21 cellular contexts compared by ENCODE assay signal in the genomic region with DNA sequence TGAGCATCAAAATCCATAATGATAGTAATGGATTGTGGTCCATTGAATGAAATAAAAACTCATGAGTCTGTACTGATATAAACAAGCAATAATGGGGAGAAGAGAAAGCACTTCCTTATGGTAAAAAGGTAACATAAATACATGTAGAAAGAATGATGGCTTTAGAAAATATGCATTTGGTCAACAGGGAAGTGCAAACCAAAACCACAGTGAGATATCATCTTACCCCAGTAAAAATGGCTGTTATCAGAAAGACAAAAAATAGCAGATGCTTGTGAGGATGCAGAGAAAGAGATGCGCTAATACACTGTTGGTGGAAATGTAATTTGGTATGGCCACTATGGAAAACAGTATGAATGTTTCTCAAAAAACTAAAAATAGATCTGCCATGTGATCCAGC. TPM values are rescaled to one million over a fixed set of nuclear protein-coding genes. Genes with fewer than 3 reads are reported as not detected.
DNase-seq lines count a peak whose midpoint lies in the region; ATAC-seq and TF ChIP-seq lines count a peak whose summit lies in the region.
"Had no signal": no experiment of that assay in that cellular context is flagged by ENCODE, and none has a peak within 500 bp of the region (broad histone marks: within the 10 kb centered on the region; RNA-seq: fewer than 3 reads in every experiment).

No MANE protein-coding gene starts in this region.

- no TSS peak for BruUV-seq in PC-3 (replicated peaks; lab: Mats Ljungman, UMichigan)

- no peak overlapping the region for H2AFZ ChIP-seq in PC-3 (ENCODE audit: low read length)

- TF ChIP-seq CTCF in PC-3 (conservative IDR thresholded peaks at IDR 0.05; ENCODE audit: low read depth, low read length) (no peak), adrenal gland (IDR thresholded peaks at IDR 0.05) (no peak)

- H3K4me3 ChIP-seq in PC-3 (ENCODE audit: low read length) (no peak overlapping the region), adrenal gland (no peak overlapping the region)
- H3K4me3 ChIP-seq: BLaER1, GM12878 had no signal

- no peak overlapping the region for H3K4me2 ChIP-seq in PC-3 (ENCODE audit: low read length)
- H3K4me2 ChIP-seq: BLaER1 had no signal

- DNase-seq in EH (ENCODE audit: low read depth) (peak; percentile 11), LHCN-M2 (ENCODE audit: low read depth) (peak; percentile 57), PC-3 (peak; percentile 17), myocyte (ENCODE audit: low read depth) (peak; percentile 16), adrenal gland (no peak)
- DNase-seq in stimulated activated CD4-positive, alpha-beta T cell treated with anti-CD3 and anti-CD28 coated beads, Interleukin-4, amount 100 ng/mL, for 1 hour: no peak
- DNase-seq: 8988T; CD4-positive, alpha-beta memory T cell; DMS153; DMS79; GF-D8; H9 had no signal

- H4K20me1 ChIP-seq in PC-3 (ENCODE audit: low read length): no peaks in the 10 kb centered on the region
- H4K20me1 ChIP-seq: BLaER1 had no signal

- H3F3A ChIP-seq in PC-3 (ENCODE audit: low read length, unreplicated experiment): no peaks in the 10 kb centered on the region

- 81 to 100% (median 87%) methylated on average over 1 of the region's 1 CpG for WGBS in adrenal gland, 4 donors

- intact Hi-C loops in PC-3 (cut with micrococcal nuclease) (no loop called here), adrenal gland (cut with DNase I) (no loop called here)

- H3K27ac ChIP-seq in PC-3 (ENCODE audit: low read length): no peak overlapping the region
- H3K27ac ChIP-seq in adrenal gland: no peak overlapping the region
- H3K27ac ChIP-seq: BLaER1 had no signal

- no peak for TF ChIP-seq POLR2A in adrenal gland (IDR thresholded peaks at IDR 0.05)

- H3K9me2 ChIP-seq in PC-3 (replicated peaks; ENCODE audit: low read length): no peaks in the 10 kb centered on the region

- H3K36me3 ChIP-seq in PC-3 (ENCODE audit: low read depth, low read length): no peaks in the 10 kb centered on the region
- H3K36me3 ChIP-seq in adrenal gland (replicated peaks in 1 of 2): no peaks in the 10 kb centered on the region
- H3K36me3 ChIP-seq: BLaER1 had no signal

- H3K9me3 ChIP-seq in PC-3 (ENCODE audit: low read length): no peaks in the 10 kb centered on the region
- H3K9me3 ChIP-seq in adrenal gland (replicated peaks in 1 of 3): no peaks in the 10 kb centered on the region
- H3K9me3 ChIP-seq: BLaER1 had no signal

- CTCF ChIA-PET in PC-3 (lab: Charles Lee): no interaction called here

- POLR2A ChIA-PET in PC-3 (lab: Charles Lee; ENCODE audit: unreplicated experiment): no interaction called here

- H3K79me2 ChIP-seq in PC-3 (ENCODE audit: low read length): no peaks in the 10 kb centered on the region

- H3K27me3 ChIP-seq in PC-3 (ENCODE audit: low read length) (no peaks in the 10 kb centered on the region), adrenal gland (peaks cover 8% of the 10 kb centered on the region)
- H3K27me3 ChIP-seq: BLaER1 had no signal

- H3K9ac ChIP-seq in PC-3 (ENCODE audit: low read length): no peak overlapping the region
- H3K9ac ChIP-seq: BLaER1 had no signal

- ATAC-seq in PC-3: no peak
- no peak for ATAC-seq in GM19452 (IDR thresholded peaks at IDR 0.05; ENCODE audit: unreplicated experiment)
- ATAC-seq: GM12878 had no signal

- peaks cover 3% of the 10 kb centered on the region; the same call in 1 of the 2 replicates for H3K4me1 ChIP-seq in PC-3 (ENCODE audit: insufficient read depth, low read length)
- H3K4me1 ChIP-seq in adrenal gland (replicated peaks in 1 of 2): no peaks in the 10 kb centered on the region
- H3K4me1 ChIP-seq: BLaER1 had no signal

RNA-seq across cellular contexts. Expression of gene MMP20, which starts 6.9 kb away (rescaled TPM):
- total RNA-seq in LHCN-M2 (2014; rRNA removed) (not detected in 2 replicates), PC-3 (2014; rRNA removed) (not detected in 2 replicates), myocyte (0.13 TPM in 1 of 2 replicates, not detected in the other), adrenal gland (not detected)
- polyA plus RNA-seq in LHCN-M2 (2012): not detected
- not detected for polyA plus RNA-seq in myocyte (2012)
- not detected for polyA plus RNA-seq in adrenal gland
- total RNA-seq: A673; CD4-positive, alpha-beta memory T cell; Daoy; H1; H9; HT-29 had no signal
- polyA plus RNA-seq: AG04450; CD14-positive monocyte; CD4-positive, alpha-beta memory T cell; H1 had no signal

Comparison
In these comparisons a context has a peak if more than half of its experiments do, and no peak if none do; other contexts are left out.
1. DNase-seq: peak in EH (single experiment), LHCN-M2 (single experiment), PC-3 (single experiment) and myocyte (single experiment); none in stimulated activated CD4-positive, alpha-beta T cell treated with anti-CD3 and anti-CD28 coated beads, Interleukin-4, amount 100 ng/mL, for 1 hour (single experiment) and adrenal gland (0 of 7).